Comparison of ENCODE assay signal across 8 cellular contexts in genomic region chr1:244239261-244239770, GRCh38.
DNase-seq lines count a peak whose midpoint lies in the region; ATAC-seq lines count a peak whose summit lies in the region.

No MANE protein-coding gene starts in this region.

- H3K27me3 ChIP-seq in BLaER1 treated with 17β-estradiol and CSF1 and Interleukin-3, amounts not matched to agents 10 nM and 100 nM, result no peaks in the 10 kb centered on the region

- H3K4me2 ChIP-seq in BLaER1 treated with 17β-estradiol and CSF1 and Interleukin-3, amounts not matched to agents 10 nM and 100 nM, result peak overlapping the region in 2 of 11 experiments; percentile 3 to 4; a peak in 1 of 22 replicates

- ATAC-seq in GM19035 (IDR thresholded peaks at IDR 0.05; ENCODE audit: unreplicated experiment), result peak; percentile 69
- ATAC-seq in central memory CD8-positive, alpha-beta T cell (replicated peaks; ENCODE audit: extremely low read depth, poor library complexity, severe bottlenecking), result no peak
- no peak for ATAC-seq in GM21529 (IDR thresholded peaks at IDR 0.05; ENCODE audit: unreplicated experiment)
- no peak for ATAC-seq in HG03045 (IDR thresholded peaks at IDR 0.05; ENCODE audit: unreplicated experiment)

- no peak overlapping the region for H3K4me3 ChIP-seq in BLaER1 treated with 17β-estradiol and CSF1 and Interleukin-3, amounts not matched to agents 10 nM and 100 nM

- no peaks in the 10 kb centered on the region for H3K36me3 Mint-ChIP-seq in central memory CD8-positive, alpha-beta T cell (ENCODE audit: insufficient read depth)

- peak; percentile 94 for DNase-seq in NCI-H2107 treated with DMSO at 0.1 percent for 48 hours (lab: John Stamatoyannopoulos, UW; ENCODE audit: unreplicated experiment)
- DNase-seq in central memory CD8-positive, alpha-beta T cell (ENCODE audit: low spot score in 2 of 2), result no peak
- DNase-seq in hepatic stellate cell (ENCODE audit: low spot score), result no peak
- DNase-seq in stimulated activated CD4-positive, alpha-beta T cell treated with anti-CD3 and anti-CD28 coated beads, Interleukin-4, amount 100 ng/mL, for 4 hours, result no peak

- H3K4me3 Mint-ChIP-seq in central memory CD8-positive, alpha-beta T cell, result no peak overlapping the region

- peak overlapping the region; percentile 12 for H3K27ac Mint-ChIP-seq in central memory CD8-positive, alpha-beta T cell (ENCODE audit: low read depth)

- no peaks in the 10 kb centered on the region for H3K36me3 ChIP-seq in BLaER1 treated with 17β-estradiol and CSF1 and Interleukin-3, amounts not matched to agents 10 nM and 100 nM

- H4K20me1 ChIP-seq in BLaER1 treated with 17β-estradiol and CSF1 and Interleukin-3, amounts not matched to agents 10 nM and 100 nM, result no peaks in the 10 kb centered on the region

- H3K9ac ChIP-seq in BLaER1 treated with 17β-estradiol and CSF1 and Interleukin-3, amounts not matched to agents 10 nM and 100 nM, result no peak overlapping the region

- H3K9me3 ChIP-seq in BLaER1 treated with 17β-estradiol and CSF1 and Interleukin-3, amounts not matched to agents 10 nM and 100 nM (replicated peaks in 1 of 11), result no peaks in the 10 kb centered on the region

- H3K4me1 Mint-ChIP-seq in central memory CD8-positive, alpha-beta T cell, result no peaks in the 10 kb centered on the region

- peaks cover 9% of the 10 kb centered on the region for H3K27me3 Mint-ChIP-seq in central memory CD8-positive, alpha-beta T cell

- H3K27ac ChIP-seq in BLaER1 treated with 17β-estradiol and CSF1 and Interleukin-3, amounts not matched to agents 10 nM and 100 nM, result peak overlapping the region in 9 of 11 experiments; percentile 6 to 56 (median 22); a peak in 9 of 22 replicates

- H3K9me3 Mint-ChIP-seq in central memory CD8-positive, alpha-beta T cell, result no peaks in the 10 kb centered on the region

- peaks cover 0 to 13% (median 0%) of the 10 kb centered on the region in 10 experiments; a peak in 3 of 20 replicates for H3K4me1 ChIP-seq in BLaER1 treated with 17β-estradiol and CSF1 and Interleukin-3, amounts not matched to agents 10 nM and 100 nM
